ENCODE assay signal across 15 cellular contexts in genomic region chrX:67723580-67724351, GRCh38.
DNase-seq lines count a peak whose midpoint lies in the region; ATAC-seq and TF ChIP-seq lines count a peak whose summit lies in the region.
"Had no signal": no experiment of that assay in that cellular context is flagged by ENCODE, and none has a peak within 500 bp of the region (broad histone marks: within the 10 kb centered on the region; RNA-seq: fewer than 3 reads in every experiment).

No MANE protein-coding gene starts in this region.

- peaks cover 1% of the 10 kb centered on the region for H3K9me3 Mint-ChIP-seq in glutamatergic neuron (ENCODE audit: unreplicated experiment)
- H3K9me3 Mint-ChIP-seq: CD4-positive, alpha-beta T cell had no signal

- peak overlapping the region; percentile 28 for H3K27ac Mint-ChIP-seq in glutamatergic neuron (ENCODE audit: unreplicated experiment)
- H3K27ac Mint-ChIP-seq: CD4-positive, alpha-beta T cell had no signal

- no peak for DNase-seq in glutamatergic neuron
- no peak for DNase-seq in sciatic nerve (ENCODE audit: low spot score)
- DNase-seq in cerebellar nuclear complex (lab: John Stamatoyannopoulos, UW) = no peak
- DNase-seq in DMS114 treated with DMSO at 0.1 percent for 48 hours (lab: John Stamatoyannopoulos, UW; ENCODE audit: unreplicated experiment) = no peak
- DNase-seq: ACHN; AML-193; CD4-positive, alpha-beta T cell; DMS53; NCI-H510A treated with DMSO at 0.1 percent for 48 hours; NCI-H82; PC-9 had no signal

- peaks cover 2% of the 10 kb centered on the region for H3K27me3 Mint-ChIP-seq in glutamatergic neuron (ENCODE audit: unreplicated experiment)
- H3K27me3 Mint-ChIP-seq: CD4-positive, alpha-beta T cell had no signal

- no peaks in the 10 kb centered on the region for H3K36me3 Mint-ChIP-seq in glutamatergic neuron (ENCODE audit: unreplicated experiment)

- no peak overlapping the region for H3K4me3 Mint-ChIP-seq in glutamatergic neuron (ENCODE audit: unreplicated experiment)
- H3K4me3 Mint-ChIP-seq: CD4-positive, alpha-beta T cell had no signal

- no peak for TF ChIP-seq CTCF in VCaP (conservative IDR thresholded peaks at IDR 0.05)
- TF ChIP-seq CTCF in glutamatergic neuron (IDR thresholded peaks at IDR 0.05; ENCODE audit: partially characterized antibody, unreplicated experiment) = no peak

- intact Hi-C loops in sciatic nerve (cut with DNase I) = no loop called here

- H3K27ac ChIP-seq in VCaP = peak overlapping the region; percentile 20
- H3K27ac ChIP-seq: PC-9, SJSA1 had no signal

- ATAC-seq in sciatic nerve = peak; percentile 18
- no peak for ATAC-seq in GM21717 (IDR thresholded peaks at IDR 0.05; ENCODE audit: unreplicated experiment)
- ATAC-seq in GM21447 (IDR thresholded peaks at IDR 0.05; ENCODE audit: unreplicated experiment) = no peak

- peaks cover 13% of the 10 kb centered on the region for H3K4me1 Mint-ChIP-seq in glutamatergic neuron (ENCODE audit: low read depth, unreplicated experiment)
